In genomic region chr20:19742974-19743649, GRCh38 we compare ENCODE assay signal across 21 cellular contexts. TPM values are rescaled to one million over a fixed set of nuclear protein-coding genes. Genes with fewer than 3 reads are reported as not detected.
A peak's percentile ranks its signal among the peaks of the same experiment; 100 is the strongest.
DNase-seq lines count a peak whose midpoint lies in the region; ATAC-seq and TF ChIP-seq lines count a peak whose summit lies in the region.
"Had no signal": no experiment of that assay in that cellular context is flagged by ENCODE, and none has a peak within 500 bp of the region (broad histone marks: within the 10 kb centered on the region; RNA-seq: fewer than 3 reads in every experiment).

No MANE protein-coding gene starts in this region.

- peaks cover 19% of the 10 kb centered on the region for H3K4me1 Mint-ChIP-seq in GM23338
- peaks cover 29% of the 10 kb centered on the region for H3K4me1 Mint-ChIP-seq in endothelial cell (ENCODE audit: unreplicated experiment)
- H3K4me1 Mint-ChIP-seq: activated CD4-positive, alpha-beta T cell treated with anti-CD3 and anti-CD28 coated beads, Interleukin-2, amount 10 ng/mL, durations not matched to agents 24 days and 14 days; activated T-helper 17 cell treated with anti-CD3 and anti-CD28 coated beads, Interleukin-2, amount 50 U/mL, for 72 hours had no signal

- H4K20me1 ChIP-seq in GM23338 (replicated peaks; ENCODE audit: insufficient read depth) = no peaks in the 10 kb centered on the region

- H3F3A ChIP-seq in GM23338 (replicated peaks; ENCODE audit: low read depth) = no peaks in the 10 kb centered on the region

- DNase-seq in GM23338 (ENCODE audit: low spot score) = no peak
- DNase-seq in NCI-H510A (lab: John Stamatoyannopoulos, UW) = peak; percentile 36
- DNase-seq in endothelial cell (ENCODE audit: low spot score) = no peak
- DNase-seq in thyroid gland = peak; percentile 51 to 60
- DNase-seq in HUDEP-2 (lab: John Stamatoyannopoulos, UW; ENCODE audit: unreplicated experiment in 76 of 76) = no peak
- DNase-seq: activated CD4-positive, alpha-beta T cell treated with anti-CD3 and anti-CD28 coated beads, Interleukin-2, amount 10 ng/mL, durations not matched to agents 24 days and 14 days; activated CD8-positive, alpha-beta memory T cell treated with anti-CD3 and anti-CD28 coated beads, Interleukin-2, amount 50 U/mL, for 4 hours; aorta; DMS79; HFFc6; left ventricle myocardium superior; NCI-H1436 treated with DMSO at 0.1 percent for 48 hours; NCI-H774; nephron progenitor cell; SHP77 treated with DMSO at 0.1 percent for 48 hours had no signal

- H3K36me3 Mint-ChIP-seq in GM23338 (ENCODE audit: low read depth) (peaks cover 3% of the 10 kb centered on the region; the same call in 2 of the 3 replicates), endothelial cell (ENCODE audit: low read depth, unreplicated experiment) (peaks cover 4% of the 10 kb centered on the region)
- H3K36me3 Mint-ChIP-seq: activated naive CD4-positive, alpha-beta T cell treated with anti-CD3 and anti-CD28 coated beads, Interleukin-2, amount 50 U/mL, for 72 hours had no signal

- intact Hi-C loops in thyroid gland (cut with DNase I) = no loop called here

- H3K27me3 ChIP-seq in GM23338 (ENCODE audit: insufficient read depth) (no peaks in the 10 kb centered on the region), thyroid gland (no peaks in the 10 kb centered on the region)

- TF ChIP-seq POLR2A in thyroid gland (IDR thresholded peaks at IDR 0.05) = no peak

- no peak overlapping the region for H3K4me3 ChIP-seq in GM23338
- no peak overlapping the region for H3K4me3 ChIP-seq in thyroid gland (replicated peaks in 1 of 3)

- ATAC-seq in GM23338 (no peak), GM18511 (IDR thresholded peaks at IDR 0.05; ENCODE audit: unreplicated experiment) (no peak), GM18907 (IDR thresholded peaks at IDR 0.05; ENCODE audit: unreplicated experiment) (no peak)
- ATAC-seq: activated naive CD4-positive, alpha-beta T cell treated with anti-CD3 and anti-CD28 coated beads, Interleukin-2, amount 50 U/mL, for 72 hours; activated T-helper 17 cell treated with anti-CD3 and anti-CD28 coated beads, Interleukin-2, amount 50 U/mL, for 72 hours; left ventricle myocardium superior had no signal

- H3K4me1 ChIP-seq in GM23338 (ENCODE audit: insufficient read depth) (no peaks in the 10 kb centered on the region), thyroid gland (no peaks in the 10 kb centered on the region)

- H2AFZ ChIP-seq in GM23338 = peak overlapping the region; percentile 74; the same call in 1 of the 2 replicates

- no peak overlapping the region for H3K27ac ChIP-seq in GM23338 (ENCODE audit: low read depth)
- H3K27ac ChIP-seq in thyroid gland = no peak overlapping the region
- H3K27ac ChIP-seq: VCaP had no signal

- H3K36me3 ChIP-seq in GM23338 (ENCODE audit: insufficient read depth) (no peaks in the 10 kb centered on the region), thyroid gland (no peaks in the 10 kb centered on the region)

- 50 to 62% methylated on average over 9 of the region's 9 CpGs for WGBS in thyroid gland, 2 donors

- H3K79me2 ChIP-seq in GM23338 (replicated peaks; ENCODE audit: insufficient read depth) = no peaks in the 10 kb centered on the region

- H3K27ac Mint-ChIP-seq in GM23338 (no peak overlapping the region), endothelial cell (ENCODE audit: unreplicated experiment) (peak overlapping the region; percentile 57)
- H3K27ac Mint-ChIP-seq: activated CD4-positive, alpha-beta T cell treated with anti-CD3 and anti-CD28 coated beads, Interleukin-2, amount 10 ng/mL, durations not matched to agents 24 days and 14 days; activated naive CD4-positive, alpha-beta T cell treated with anti-CD3 and anti-CD28 coated beads, Interleukin-2, amount 50 U/mL, for 72 hours; activated T-helper 17 cell treated with anti-CD3 and anti-CD28 coated beads, Interleukin-2, amount 50 U/mL, for 72 hours; HFFc6; nephron progenitor cell had no signal

- no peak overlapping the region for H3K4me2 ChIP-seq in GM23338

- H3K4me3 Mint-ChIP-seq in GM23338 = no peak overlapping the region
- H3K4me3 Mint-ChIP-seq in endothelial cell (ENCODE audit: unreplicated experiment) = no peak overlapping the region
- H3K4me3 Mint-ChIP-seq: activated CD4-positive, alpha-beta T cell treated with anti-CD3 and anti-CD28 coated beads, Interleukin-2, amount 10 ng/mL, durations not matched to agents 24 days and 14 days; activated T-helper 17 cell treated with anti-CD3 and anti-CD28 coated beads, Interleukin-2, amount 50 U/mL, for 72 hours; HFFc6; nephron progenitor cell had no signal

- no peaks in the 10 kb centered on the region for H3K9me3 ChIP-seq in thyroid gland

- H3K9me3 Mint-ChIP-seq in GM23338 (peaks cover 7% of the 10 kb centered on the region), endothelial cell (ENCODE audit: unreplicated experiment) (peaks cover 4% of the 10 kb centered on the region)
- H3K9me3 Mint-ChIP-seq: activated CD4-positive, alpha-beta T cell treated with anti-CD3 and anti-CD28 coated beads, Interleukin-2, amount 10 ng/mL, durations not matched to agents 24 days and 14 days had no signal

- H3K27me3 Mint-ChIP-seq in GM23338 (ENCODE audit: insufficient read depth, low read depth, poor library complexity) = peaks cover 1% of the 10 kb centered on the region
- H3K27me3 Mint-ChIP-seq in endothelial cell (ENCODE audit: unreplicated experiment) = no peaks in the 10 kb centered on the region
- H3K27me3 Mint-ChIP-seq: activated CD4-positive, alpha-beta T cell treated with anti-CD3 and anti-CD28 coated beads, Interleukin-2, amount 10 ng/mL, durations not matched to agents 24 days and 14 days had no signal

- H3K9me2 ChIP-seq in GM23338 (ENCODE audit: insufficient read depth) = peaks cover 9% of the 10 kb centered on the region; the same call in 1 of the 2 replicates

- TF ChIP-seq CTCF in GM23338 (conservative IDR thresholded peaks at IDR 0.05; ENCODE audit: low read depth in 2 of 2) = no peak
- no peak for TF ChIP-seq CTCF in endothelial cell (IDR thresholded peaks at IDR 0.05; ENCODE audit: unreplicated experiment)
- no peak for TF ChIP-seq CTCF in thyroid gland (IDR thresholded peaks at IDR 0.05)

TF ChIP-seq in GM23338, 12 proteins besides CTCF, POLR2A, EP300 and RAD21 (continues in another document):
- TF ChIP-seq NANOG (IDR thresholded peaks at IDR 0.05; ENCODE audit: borderline replicate concordance) (no peak), EZH2phosphoT487 (IDR thresholded peaks at IDR 0.05; ENCODE audit: unreplicated experiment) (no peak), REST (IDR thresholded peaks at IDR 0.05; ENCODE audit: unreplicated experiment) (no peak), ETS1 (IDR thresholded peaks at IDR 0.05) (no peak), EZH2 (IDR thresholded peaks at IDR 0.05; ENCODE audit: low read depth, unreplicated experiment) (no peak), STAT1 (IDR thresholded peaks at IDR 0.05; ENCODE audit: unreplicated experiment) (no peak), ZNF331 (CRISPR knock-in tag; IDR thresholded peaks at IDR 0.05; ENCODE audit: low read depth) (no peak)

RNA-seq across cellular contexts. Expression of gene RIN2, which starts 14.9 kb away (rescaled TPM):
- total RNA-seq in GM23338 (2014; rRNA removed; shearing (Covaris generic)) = 0.43 and 1.4 TPM in 2 replicates
- 0.08 and 0.35 TPM in 2 replicates for polyA plus RNA-seq in GM23338 (2016; fragmentation: Nextera tagmentation; extraction: Ambion mirVana)
- total RNA-seq in endothelial cell (ENCODE audit: unreplicated experiment) (57.5 TPM), thyroid gland (10 to 100 TPM; 64.5 to 89.4 (median 77.5) TPM)
- total RNA-seq: activated CD4-positive, alpha-beta T cell treated with anti-CD3 and anti-CD28 coated beads, Interleukin-2, amount 10 ng/mL, durations not matched to agents 24 days and 14 days; activated naive CD4-positive, alpha-beta T cell treated with anti-CD3 and anti-CD28 coated beads, Interleukin-2, amount 50 U/mL, for 72 hours; activated T-helper 17 cell treated with anti-CD3 and anti-CD28 coated beads, Interleukin-2, amount 50 U/mL, for 72 hours; T-helper 1 cell treated with Interleukin-12 subunit alpha and Interleukin-12 subunit beta and Interleukin-4 antibody, amounts not matched to agents 30 ng/mL and 1 ng/mL, for 36 hours had no signal

Comparison
In these comparisons a context has a peak if more than half of its experiments do, and no peak if none do; other contexts are left out.
1. DNase-seq: peak in NCI-H510A (single experiment) and thyroid gland (2 of 2); none in GM23338 (single experiment), endothelial cell (single experiment) and HUDEP-2 (0 of 76).
2. RNA of gene RIN2, which starts 14.9 kb away (total RNA-seq): 64.5 to 89.4 TPM in thyroid gland and 57.5 TPM in endothelial cell (single experiment); 0.43 to 1.4 TPM in GM23338; every median in the first group is over 10 times any median in the second.